ENCODE assay signal across 9 cellular contexts in the genomic region with DNA sequence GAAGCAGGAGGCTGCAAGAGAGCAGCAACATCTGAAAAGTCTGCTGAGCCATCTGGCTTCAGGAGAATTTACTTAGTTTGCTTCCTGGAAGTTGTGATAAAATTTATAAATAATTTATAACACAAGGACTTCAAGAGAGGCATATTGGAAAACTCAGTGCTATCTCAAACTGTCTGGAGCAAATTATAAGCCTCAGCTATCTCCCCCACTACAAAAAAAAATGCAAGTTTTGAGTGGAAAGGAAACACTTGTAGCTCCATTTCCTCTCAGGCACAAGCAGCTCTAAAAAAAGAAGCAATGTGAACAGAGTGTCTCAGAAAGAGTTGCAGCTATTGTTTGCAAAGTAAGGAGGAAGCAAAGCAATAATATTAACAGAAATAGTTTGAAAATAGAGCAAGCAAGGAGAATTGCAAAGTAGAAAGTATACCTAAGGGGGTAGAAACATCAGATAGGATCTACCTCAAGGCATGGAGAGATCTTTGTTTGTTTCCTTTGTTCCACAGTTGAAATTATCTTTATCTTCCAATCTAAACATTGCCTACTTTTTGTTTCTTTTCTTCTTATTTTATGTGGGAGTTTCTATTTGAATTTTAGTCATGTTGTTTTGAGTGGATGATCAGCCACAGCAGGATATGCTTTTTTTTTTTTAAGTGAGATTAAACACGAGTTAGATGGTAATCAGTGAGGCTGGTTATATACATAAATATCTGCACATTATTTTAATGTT. TPM values are rescaled to one million over a fixed set of nuclear protein-coding genes. Genes with fewer than 3 reads are reported as not detected.
DNase-seq lines count a peak whose midpoint lies in the region; ATAC-seq lines count a peak whose summit lies in the region.
"Had no signal": no experiment of that assay in that cellular context is flagged by ENCODE, and none has a peak within 500 bp of the region (broad histone marks: within the 10 kb centered on the region; RNA-seq: fewer than 3 reads in every experiment).

No MANE protein-coding gene starts in this region.

- H3K9me3 Mint-ChIP-seq in activated naive CD4-positive, alpha-beta T cell treated with anti-CD3 and anti-CD28 coated beads, Interleukin-2, amount 50 U/mL, for 72 hours, result peaks cover 6 to 8% of the 10 kb centered on the region in 2 donors
- no peaks in the 10 kb centered on the region for H3K9me3 Mint-ChIP-seq in immature natural killer cell

- ATAC-seq in GM21786 (IDR thresholded peaks at IDR 0.05; ENCODE audit: unreplicated experiment) (peak; percentile 64), HG02678 (IDR thresholded peaks at IDR 0.05; ENCODE audit: unreplicated experiment) (no peak), HG03457 (IDR thresholded peaks at IDR 0.05; ENCODE audit: unreplicated experiment) (no peak)
- ATAC-seq in activated naive CD4-positive, alpha-beta T cell treated with anti-CD3 and anti-CD28 coated beads, Interleukin-2, amount 50 U/mL, for 72 hours, result peak; percentile 16 to 56
- ATAC-seq: esophagus mucosa had no signal

- peaks cover 20 to 42% of the 10 kb centered on the region in 2 donors for H3K36me3 Mint-ChIP-seq in activated naive CD4-positive, alpha-beta T cell treated with anti-CD3 and anti-CD28 coated beads, Interleukin-2, amount 50 U/mL, for 72 hours
- H3K36me3 Mint-ChIP-seq in immature natural killer cell, result no peaks in the 10 kb centered on the region

- peak overlapping the region; percentile 95 for H3K27ac ChIP-seq in BLaER1

- H3K4me1 Mint-ChIP-seq in immature natural killer cell, result peaks cover 0 to 9% of the 10 kb centered on the region in 2 donors

- H3K9ac ChIP-seq in BLaER1, result peak overlapping the region; percentile 80

- peak overlapping the region; percentile 1 to 25 for H3K27ac Mint-ChIP-seq in activated naive CD4-positive, alpha-beta T cell treated with anti-CD3 and anti-CD28 coated beads, Interleukin-2, amount 50 U/mL, for 72 hours
- H3K27ac Mint-ChIP-seq in immature natural killer cell, result no peak overlapping the region

- no peaks in the 10 kb centered on the region for H3K27me3 ChIP-seq in BLaER1

- H3K27me3 Mint-ChIP-seq in immature natural killer cell (ENCODE audit: low read depth in 3 of 3), result peaks cover 0 to 10% (median 0%) of the 10 kb centered on the region in 3 donors

- no peaks in the 10 kb centered on the region for H3K36me3 ChIP-seq in BLaER1

- peaks cover 39% of the 10 kb centered on the region for H3K9me3 ChIP-seq in BLaER1

- peak overlapping the region; percentile 50; the same call in 1 of the 2 replicates for H3K4me3 ChIP-seq in BLaER1

- H3K4me3 Mint-ChIP-seq in immature natural killer cell, result no peak overlapping the region

- peak overlapping the region; percentile 84 for H3K4me2 ChIP-seq in BLaER1

- H3K4me1 ChIP-seq in BLaER1, result peaks cover 37% of the 10 kb centered on the region

- no peaks in the 10 kb centered on the region for H4K20me1 ChIP-seq in BLaER1

- DNase-seq in activated naive CD4-positive, alpha-beta T cell treated with anti-CD3 and anti-CD28 coated beads, Interleukin-2, amount 50 U/mL, for 72 hours (ENCODE audit: low spot score in 2 of 2), result no peak
- DNase-seq in lung microvascular endothelial cell (ENCODE audit: low read depth in 2 of 2) (peak; percentile 19 to 78), A172 (ENCODE audit: low spot score) (no peak), immature natural killer cell (no peak)

RNA-seq across cellular contexts. Expression of gene IL6ST, which starts 56.0 kb away (rescaled TPM):
- 10 to 100 TPM; 47.8 to 84.0 TPM for total RNA-seq in activated naive CD4-positive, alpha-beta T cell treated with anti-CD3 and anti-CD28 coated beads, Interleukin-2, amount 50 U/mL, for 72 hours
- 506 and 692 TPM in 2 replicates for total RNA-seq in lung microvascular endothelial cell
- 97.7 and 112 TPM in 2 replicates for total RNA-seq in A172 (2014; rRNA removed; shearing (Covaris generic))
- polyA plus RNA-seq in immature natural killer cell, result 1 to 10 TPM; 3.2 to 8.2 (median 4.7) TPM

Comparison
In these comparisons a context has a peak if more than half of its experiments do, and no peak if none do; other contexts are left out.
1. ATAC-seq: peak in GM21786 (single experiment) and activated naive CD4-positive, alpha-beta T cell treated with anti-CD3 and anti-CD28 coated beads, Interleukin-2, amount 50 U/mL, for 72 hours (2 of 2); none in HG02678 (single experiment) and HG03457 (single experiment).
2. DNase-seq: peak in lung microvascular endothelial cell (2 of 2); none in activated naive CD4-positive, alpha-beta T cell treated with anti-CD3 and anti-CD28 coated beads, Interleukin-2, amount 50 U/mL, for 72 hours (0 of 2), A172 (single experiment) and immature natural killer cell (0 of 3).
3. H3K27ac Mint-ChIP-seq: peak in activated naive CD4-positive, alpha-beta T cell treated with anti-CD3 and anti-CD28 coated beads, Interleukin-2, amount 50 U/mL, for 72 hours (2 of 2); none in immature natural killer cell (0 of 6).